17 cellular contexts compared by ENCODE assay signal in the genomic region with DNA sequence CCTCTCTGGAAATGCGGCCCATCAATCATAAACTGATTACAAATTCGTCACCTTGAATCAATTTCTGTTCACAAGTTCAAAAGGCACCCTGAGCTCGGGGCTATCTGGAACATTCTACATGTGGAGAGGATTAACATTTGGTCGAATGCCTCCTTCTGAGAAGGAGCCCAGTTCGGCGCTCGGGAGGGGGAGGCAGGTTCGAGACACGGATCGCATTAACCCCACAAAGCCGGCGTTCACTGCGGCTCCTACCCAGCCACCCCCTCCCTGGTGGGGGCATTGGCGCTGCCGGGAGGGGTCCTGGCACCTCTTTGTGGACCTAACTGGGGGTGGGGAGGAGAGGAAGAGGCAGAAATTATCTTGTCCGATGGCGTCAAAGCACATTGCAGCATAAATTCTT.
"Had no signal": no experiment of that assay in that cellular context is flagged by ENCODE, and none has a peak within 500 bp of the region (broad histone marks: within the 10 kb centered on the region; RNA-seq: fewer than 3 reads in every experiment).

No MANE protein-coding gene starts in this region.

- H3K4me3 ChIP-seq: prostate gland, testis, uterus had no signal

- H3K36me3 Mint-ChIP-seq: natural killer cell had no signal

- FAIRE-seq: islet of Langerhans had no signal

- H3K4me1 Mint-ChIP-seq: activated CD4-positive, alpha-beta T cell treated with anti-CD3 and anti-CD28 coated beads, Interleukin-2, amount 10 ng/mL, durations not matched to agents 24 days and 14 days; activated naive CD8-positive, alpha-beta T cell treated with anti-CD3 and anti-CD28 coated beads, Interleukin-2, amount 50 U/mL, for 24 hours; memory B cell; natural killer cell had no signal

- H3K4me1 ChIP-seq: gastroesophageal sphincter, prostate gland, testis, uterus had no signal

- DNase-seq: activated CD4-positive, alpha-beta T cell treated with anti-CD3 and anti-CD28 coated beads, Interleukin-2, amount 10 ng/mL, durations not matched to agents 24 days and 14 days; activated CD4-positive, CD25-positive, alpha-beta regulatory T cell; activated CD8-positive, alpha-beta T cell treated with anti-CD3 and anti-CD28 coated beads, Interleukin-2, amount 10 ng/mL, durations not matched to agents 7 days and 5 days; activated naive CD4-positive, alpha-beta T cell treated with anti-CD3 and anti-CD28 coated beads for 36 hours; activated naive CD8-positive, alpha-beta T cell treated with anti-CD3 and anti-CD28 coated beads, Interleukin-2, amount 50 U/mL, for 24 hours; activated T-cell treated with anti-CD3 and anti-CD28 coated beads for 4 hours; aorta; erythroblast; natural killer cell; right cardiac atrium; testis; uterus had no signal

- H3K27ac Mint-ChIP-seq: activated CD4-positive, alpha-beta T cell treated with anti-CD3 and anti-CD28 coated beads, Interleukin-2, amount 10 ng/mL, durations not matched to agents 24 days and 14 days; activated CD8-positive, alpha-beta T cell treated with anti-CD3 and anti-CD28 coated beads, Interleukin-2, amount 10 ng/mL, durations not matched to agents 7 days and 5 days; activated naive CD4-positive, alpha-beta T cell treated with anti-CD3 and anti-CD28 coated beads for 36 hours; activated naive CD8-positive, alpha-beta T cell treated with anti-CD3 and anti-CD28 coated beads, Interleukin-2, amount 50 U/mL, for 24 hours; memory B cell; natural killer cell; stimulated activated naive CD8-positive, alpha-beta T cell treated with anti-CD3 and anti-CD28 coated beads, Interleukin-15, Interleukin-2, amounts not matched to agents 100 ng/mL and 50 ng/mL, for 24 hours had no signal

- H3K9me3 ChIP-seq: prostate gland, testis, uterus had no signal

- H3K4me3 Mint-ChIP-seq: activated CD4-positive, alpha-beta T cell treated with anti-CD3 and anti-CD28 coated beads, Interleukin-2, amount 10 ng/mL, durations not matched to agents 24 days and 14 days; activated CD8-positive, alpha-beta T cell treated with anti-CD3 and anti-CD28 coated beads, Interleukin-2, amount 10 ng/mL, durations not matched to agents 7 days and 5 days; activated naive CD4-positive, alpha-beta T cell treated with anti-CD3 and anti-CD28 coated beads for 36 hours; activated naive CD8-positive, alpha-beta T cell treated with anti-CD3 and anti-CD28 coated beads, Interleukin-2, amount 50 U/mL, for 24 hours; memory B cell; natural killer cell; stimulated activated naive CD8-positive, alpha-beta T cell treated with anti-CD3 and anti-CD28 coated beads, Interleukin-15, Interleukin-2, amounts not matched to agents 100 ng/mL and 50 ng/mL, for 24 hours had no signal

- H3K27me3 ChIP-seq: testis had no signal

- ATAC-seq: activated CD8-positive, alpha-beta T cell treated with anti-CD3 and anti-CD28 coated beads, Interleukin-2, amount 10 ng/mL, durations not matched to agents 7 days and 5 days; activated naive CD8-positive, alpha-beta T cell treated with anti-CD3 and anti-CD28 coated beads, Interleukin-2, amount 50 U/mL, for 24 hours; gastroesophageal sphincter; natural killer cell; right cardiac atrium had no signal

- H3K27me3 Mint-ChIP-seq: activated CD4-positive, alpha-beta T cell treated with anti-CD3 and anti-CD28 coated beads, Interleukin-2, amount 10 ng/mL, durations not matched to agents 24 days and 14 days; stimulated activated naive CD8-positive, alpha-beta T cell treated with anti-CD3 and anti-CD28 coated beads, Interleukin-15, Interleukin-2, amounts not matched to agents 100 ng/mL and 50 ng/mL, for 24 hours had no signal

- H3K27ac ChIP-seq: gastroesophageal sphincter, prostate gland, testis, uterus had no signal

- H3K9me3 Mint-ChIP-seq: activated CD4-positive, alpha-beta T cell treated with anti-CD3 and anti-CD28 coated beads, Interleukin-2, amount 10 ng/mL, durations not matched to agents 24 days and 14 days; activated naive CD4-positive, alpha-beta T cell treated with anti-CD3 and anti-CD28 coated beads for 36 hours; activated naive CD8-positive, alpha-beta T cell treated with anti-CD3 and anti-CD28 coated beads, Interleukin-2, amount 50 U/mL, for 24 hours; natural killer cell had no signal

- H3K36me3 ChIP-seq: gastroesophageal sphincter, prostate gland, uterus had no signal
